8 cellular contexts compared by ENCODE assay signal in genomic region chr1:15975805-15976680, GRCh38. TPM values are rescaled to one million over a fixed set of nuclear protein-coding genes. Genes with fewer than 3 reads are reported as not detected.
DNase-seq lines count a peak whose midpoint lies in the region; ATAC-seq and TF ChIP-seq lines count a peak whose summit lies in the region.

Gene ZBTB17 (minus strand): TSS chr1:15976101. CDS start chr1:15948495, 27,606 bp downstream.

- in situ Hi-C loops in GM13977 (cut with MboI; ENCODE audit: low pct_unique_long_range_greater_than_20kb, low sequenced_read_pairs, unreplicated experiment) = no loop called here

- DNase-seq in GM13977 (ENCODE audit: low spot score) (peak; percentile 95), NCI-H187 (lab: John Stamatoyannopoulos, UW) (peak; percentile 81 to 87), T-helper 17 cell (peak; percentile 94), amygdala (lab: John Stamatoyannopoulos, UW) (peak; percentile 34 to 93 (median 81)), left ventricle myocardium superior (peak; percentile 98), prostate gland (ENCODE audit: low spot score) (peak; percentile 88), ureter (ENCODE audit: low spot score) (peak; percentile 93)

- no peaks in the 10 kb centered on the region for H3K27me3 Mint-ChIP-seq in T-helper 17 cell

- peak within 1 kb of the TSS; percentile 72 to 79 for H3K27ac ChIP-seq in prostate gland

- H3K27me3 ChIP-seq in prostate gland (replicated peaks; ENCODE audit: insufficient read depth) = no peaks in the 10 kb centered on the region

- peaks cover 4% of the 10 kb centered on the region for H3K4me1 ChIP-seq in prostate gland (replicated peaks)

- TF ChIP-seq POLR2A in prostate gland (IDR thresholded peaks at IDR 0.05) = peak; percentile 61

- H3K9me3 ChIP-seq in T-helper 17 cell (ENCODE audit: control insufficient read depth, low read length, poor library complexity, severe bottlenecking) (no peaks in the 10 kb centered on the region), prostate gland (no peaks in the 10 kb centered on the region)

- peaks cover 7% of the 10 kb centered on the region for H3K36me3 Mint-ChIP-seq in T-helper 17 cell (ENCODE audit: low read depth)

- WGBS in prostate gland = 10% methylated on average over 43 of the region's 47 CpGs

- H3K27ac Mint-ChIP-seq in T-helper 17 cell = peak within 1 kb of the TSS; percentile 90

- peaks cover 14% of the 10 kb centered on the region for H3K4me1 Mint-ChIP-seq in T-helper 17 cell

- intact Hi-C loops in left ventricle myocardium superior (cut with micrococcal nuclease) = no loop called here
- intact Hi-C loops in prostate gland (cut with DNase I) = no loop called here

- H3K4me3 Mint-ChIP-seq in T-helper 17 cell = peak within 1 kb of the TSS; percentile 95

- H3K36me3 ChIP-seq in prostate gland = no peaks in the 10 kb centered on the region

- H3K4me3 ChIP-seq in prostate gland = peak within 1 kb of the TSS; percentile 93 to 94

- TF ChIP-seq CTCF in GM13977 (IDR thresholded peaks at IDR 0.05; ENCODE audit: extremely low read depth, insufficient read depth, missing control alignments) (no peak), prostate gland (IDR thresholded peaks at IDR 0.05) (peak in 2 of 4 experiments; percentile 23)

- ATAC-seq in HG02885 (IDR thresholded peaks at IDR 0.05; ENCODE audit: poor library complexity, unreplicated experiment) (peak; percentile 89), T-helper 17 cell (peak; percentile 89), left ventricle myocardium superior (peak; percentile 99)

RNA-seq across cellular contexts. Expression of gene ZBTB17, which starts in this region (rescaled TPM):
- total RNA-seq in T-helper 17 cell (10 to 100 TPM; 71.7 to 99.0 TPM), left ventricle myocardium superior (27.3 TPM), prostate gland (10 to 100 TPM; 28.2 to 50.8 TPM), ureter (44.4 TPM)

Comparison
In these comparisons a context has a peak if more than half of its experiments do, and no peak if none do; other contexts are left out.
1. Peak in every context shown above with its lines: DNase-seq, ATAC-seq, H3K4me3 ChIP-seq and H3K27ac ChIP-seq.